Comparison of ENCODE assay signal across 12 cellular contexts in the genomic region with DNA sequence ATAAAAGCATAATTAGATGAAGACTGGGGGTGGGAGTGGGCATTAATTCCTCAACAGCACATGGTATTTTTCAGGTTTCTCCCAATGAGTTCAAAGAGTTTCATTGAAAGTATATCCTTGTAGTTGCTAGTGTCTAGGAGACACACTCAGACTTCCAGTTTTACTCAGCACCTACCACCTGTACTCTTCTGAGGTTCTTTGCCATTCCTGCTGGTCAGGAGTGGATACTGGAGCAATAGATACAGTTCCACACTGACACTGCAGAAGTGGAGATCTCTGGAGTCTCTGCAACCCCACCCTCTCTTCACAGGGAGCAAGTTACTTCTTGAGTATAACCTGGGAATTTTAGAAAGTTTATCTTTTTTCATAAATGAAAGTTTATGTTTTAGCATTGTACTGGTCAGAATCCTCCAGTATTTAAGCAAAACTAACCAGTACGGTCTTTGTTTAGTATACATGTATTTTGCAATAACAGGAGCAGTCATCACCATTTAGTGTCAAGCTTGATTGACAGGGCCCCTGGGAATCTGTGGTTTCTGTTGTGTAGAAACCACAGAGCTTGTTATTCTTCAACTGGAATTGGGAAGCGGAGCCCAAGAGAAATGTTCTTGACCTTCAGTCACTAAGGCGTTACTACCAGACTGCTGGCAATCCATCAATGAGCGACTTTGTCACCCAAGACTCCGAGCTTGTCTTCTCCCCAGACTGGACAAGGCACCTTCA.
DNase-seq lines count a peak whose midpoint lies in the region; ATAC-seq and TF ChIP-seq lines count a peak whose summit lies in the region.
"Had no signal": no experiment of that assay in that cellular context is flagged by ENCODE, and none has a peak within 500 bp of the region (broad histone marks: within the 10 kb centered on the region; RNA-seq: fewer than 3 reads in every experiment).

No MANE protein-coding gene starts in this region.

- peaks cover 13 to 41% (median 24%) of the 10 kb centered on the region in 11 experiments; a peak in 21 of 22 replicates for H3K9me3 ChIP-seq in BLaER1 treated with 17β-estradiol and CSF1 and Interleukin-3, amounts not matched to agents 10 nM and 100 nM (replicated peaks in 1 of 11)
- no peaks in the 10 kb centered on the region for H3K9me3 ChIP-seq in Loucy (ENCODE audit: insufficient read depth, low read depth, low read length)
- H3K9me3 ChIP-seq: right atrium auricular region had no signal

- TF ChIP-seq CTCF in Loucy (conservative IDR thresholded peaks at IDR 0.05; ENCODE audit: low read length): no peak
- no peak for TF ChIP-seq CTCF in lower leg skin (IDR thresholded peaks at IDR 0.05)

- no peaks in the 10 kb centered on the region for H3K79me2 ChIP-seq in Loucy (ENCODE audit: insufficient read depth, low read length)

- WGBS in lower leg skin, 2 donors: 53 to 60% methylated on average over 5 of the region's 5 CpGs

- H3K4me3 Mint-ChIP-seq in activated T-helper 1 cell treated with anti-CD3 and anti-CD28 coated beads, Interleukin-12 subunit alpha, Interleukin-12 subunit beta, Interleukin-2, Interleukin-4 antibody, amounts not matched to agents 30 ng/mL and 10 ng/mL and 1 ng/mL, durations not matched to agents 14 hours and 24 hours and 36 hours: no peak overlapping the region
- H3K4me3 Mint-ChIP-seq in activated naive CD8-positive, alpha-beta T cell treated with anti-CD3 and anti-CD28 coated beads, Interleukin-2, amount 50 U/mL, for 24 hours: no peak overlapping the region

- peaks cover 0 to 46% (median 6%) of the 10 kb centered on the region in 11 experiments; a peak in 8 of 22 replicates for H3K36me3 ChIP-seq in BLaER1 treated with 17β-estradiol and CSF1 and Interleukin-3, amounts not matched to agents 10 nM and 100 nM
- H3K36me3 ChIP-seq in Loucy (ENCODE audit: insufficient read depth, low read length): no peaks in the 10 kb centered on the region
- H3K36me3 ChIP-seq: right atrium auricular region had no signal

- peaks cover 41% of the 10 kb centered on the region for H3K4me1 Mint-ChIP-seq in activated T-helper 1 cell treated with anti-CD3 and anti-CD28 coated beads, Interleukin-12 subunit alpha, Interleukin-12 subunit beta, Interleukin-2, Interleukin-4 antibody, amounts not matched to agents 30 ng/mL and 10 ng/mL and 1 ng/mL, durations not matched to agents 14 hours and 24 hours and 36 hours (ENCODE audit: low read depth)
- peaks cover 20% of the 10 kb centered on the region for H3K4me1 Mint-ChIP-seq in activated naive CD8-positive, alpha-beta T cell treated with anti-CD3 and anti-CD28 coated beads, Interleukin-2, amount 50 U/mL, for 24 hours

- ATAC-seq in activated naive CD8-positive, alpha-beta T cell treated with anti-CD3 and anti-CD28 coated beads, Interleukin-2, amount 50 U/mL, for 24 hours: no peak
- no peak for ATAC-seq in GM21723 (IDR thresholded peaks at IDR 0.05; ENCODE audit: unreplicated experiment)
- ATAC-seq in HG02610 (IDR thresholded peaks at IDR 0.05; ENCODE audit: unreplicated experiment): no peak
- ATAC-seq: SK-N-SH treated with all-trans-retinoic acid at 6 μM for 48 hours had no signal

- peak overlapping the region; percentile 26 for H3K27ac Mint-ChIP-seq in activated T-helper 1 cell treated with anti-CD3 and anti-CD28 coated beads, Interleukin-12 subunit alpha, Interleukin-12 subunit beta, Interleukin-2, Interleukin-4 antibody, amounts not matched to agents 30 ng/mL and 10 ng/mL and 1 ng/mL, durations not matched to agents 14 hours and 24 hours and 36 hours
- no peak overlapping the region for H3K27ac Mint-ChIP-seq in activated naive CD8-positive, alpha-beta T cell treated with anti-CD3 and anti-CD28 coated beads, Interleukin-2, amount 50 U/mL, for 24 hours

- peaks cover 29% of the 10 kb centered on the region for H3K36me3 Mint-ChIP-seq in activated T-helper 1 cell treated with anti-CD3 and anti-CD28 coated beads, Interleukin-12 subunit alpha, Interleukin-12 subunit beta, Interleukin-2, Interleukin-4 antibody, amounts not matched to agents 30 ng/mL and 10 ng/mL and 1 ng/mL, durations not matched to agents 14 hours and 24 hours and 36 hours (ENCODE audit: low read depth)
- H3K36me3 Mint-ChIP-seq in activated naive CD8-positive, alpha-beta T cell treated with anti-CD3 and anti-CD28 coated beads, Interleukin-2, amount 50 U/mL, for 24 hours (ENCODE audit: low read depth): no peaks in the 10 kb centered on the region

- no peak for TF ChIP-seq POLR2A in lower leg skin (IDR thresholded peaks at IDR 0.05)

- H3K27me3 ChIP-seq in BLaER1 treated with 17β-estradiol and CSF1 and Interleukin-3, amounts not matched to agents 10 nM and 100 nM: no peaks in the 10 kb centered on the region
- no peaks in the 10 kb centered on the region for H3K27me3 ChIP-seq in Loucy (ENCODE audit: insufficient read depth, low read length, poor library complexity, severe bottlenecking)
- H3K27me3 ChIP-seq: right atrium auricular region had no signal

- no peak overlapping the region for H2AFZ ChIP-seq in Loucy (ENCODE audit: low read length)

- H3K27me3 Mint-ChIP-seq in activated T-helper 1 cell treated with anti-CD3 and anti-CD28 coated beads, Interleukin-12 subunit alpha, Interleukin-12 subunit beta, Interleukin-2, Interleukin-4 antibody, amounts not matched to agents 30 ng/mL and 10 ng/mL and 1 ng/mL, durations not matched to agents 14 hours and 24 hours and 36 hours (ENCODE audit: insufficient read depth): peaks cover 3% of the 10 kb centered on the region
- no peaks in the 10 kb centered on the region for H3K27me3 Mint-ChIP-seq in activated naive CD8-positive, alpha-beta T cell treated with anti-CD3 and anti-CD28 coated beads, Interleukin-2, amount 50 U/mL, for 24 hours

- peak overlapping the region; percentile 74 to 97 (median 84) for H3K4me2 ChIP-seq in BLaER1 treated with 17β-estradiol and CSF1 and Interleukin-3, amounts not matched to agents 10 nM and 100 nM
- H3K4me2 ChIP-seq in Loucy (ENCODE audit: low read depth, low read length, poor library complexity, severe bottlenecking): peak overlapping the region; percentile 8

- no peak for DNase-seq in activated T-helper 1 cell treated with anti-CD3 and anti-CD28 coated beads, Interleukin-12 subunit alpha, Interleukin-12 subunit beta, Interleukin-2, Interleukin-4 antibody, amounts not matched to agents 30 ng/mL and 10 ng/mL and 1 ng/mL, durations not matched to agents 14 hours and 24 hours and 36 hours (ENCODE audit: low spot score)
- DNase-seq in lower leg skin (ENCODE audit: low spot score in 2 of 2) (peak; percentile 84 to 90), superior temporal gyrus (ENCODE audit: extremely low spot score) (no peak)
- no peak for DNase-seq in activated naive CD8-positive, alpha-beta T cell treated with anti-CD3 and anti-CD28 coated beads, Interleukin-2, amount 50 U/mL, for 24 hours
- DNase-seq: activated CD4-positive, alpha-beta T cell treated with anti-CD3 and anti-CD28 coated beads, Interleukin-2, amount 50 U/mL, for 4 hours; NCI-H1092 had no signal

- H3K9me2 ChIP-seq in Loucy (replicated peaks; ENCODE audit: low read depth, low read length): no peaks in the 10 kb centered on the region

- no peaks in the 10 kb centered on the region for H3F3A ChIP-seq in Loucy (ENCODE audit: low read depth)

- H3K9ac ChIP-seq in BLaER1 treated with 17β-estradiol and CSF1 and Interleukin-3, amounts not matched to agents 10 nM and 100 nM: peak overlapping the region; percentile 38 to 81 (median 76); a peak in 20 of 22 replicates
- H3K9ac ChIP-seq in Loucy (ENCODE audit: low read depth, low read length, poor library complexity, severe bottlenecking): no peak overlapping the region

- H3K9me3 Mint-ChIP-seq in activated T-helper 1 cell treated with anti-CD3 and anti-CD28 coated beads, Interleukin-12 subunit alpha, Interleukin-12 subunit beta, Interleukin-2, Interleukin-4 antibody, amounts not matched to agents 30 ng/mL and 10 ng/mL and 1 ng/mL, durations not matched to agents 14 hours and 24 hours and 36 hours: peaks cover 22% of the 10 kb centered on the region
- H3K9me3 Mint-ChIP-seq in activated naive CD8-positive, alpha-beta T cell treated with anti-CD3 and anti-CD28 coated beads, Interleukin-2, amount 50 U/mL, for 24 hours: no peaks in the 10 kb centered on the region

- H4K20me1 ChIP-seq in BLaER1 treated with 17β-estradiol and CSF1 and Interleukin-3, amounts not matched to agents 10 nM and 100 nM: no peaks in the 10 kb centered on the region
- H4K20me1 ChIP-seq in Loucy (ENCODE audit: insufficient read depth, low read length, poor library complexity, severe bottlenecking): no peaks in the 10 kb centered on the region

- H3K27ac ChIP-seq in BLaER1 treated with 17β-estradiol and CSF1 and Interleukin-3, amounts not matched to agents 10 nM and 100 nM: peak overlapping the region; percentile 72 to 95 (median 89); a peak in 20 of 22 replicates
- H3K27ac ChIP-seq: right atrium auricular region had no signal

- intact Hi-C loops in activated T-helper 1 cell treated with anti-CD3 and anti-CD28 coated beads, Interleukin-12 subunit alpha, Interleukin-12 subunit beta, Interleukin-2, Interleukin-4 antibody, amounts not matched to agents 30 ng/mL and 10 ng/mL and 1 ng/mL, durations not matched to agents 14 hours and 24 hours and 36 hours (cut with micrococcal nuclease): no loop called here
- intact Hi-C loops in lower leg skin (cut with DNase I; ENCODE audit: low total_unique reads): loop anchor here (10.0 kb wide), 1 partner anchor 144 kb away; the partner anchor contains the start of gene ZDHHC14

- peaks cover 84 to 92% (median 89%) of the 10 kb centered on the region in 10 experiments for H3K4me1 ChIP-seq in BLaER1 treated with 17β-estradiol and CSF1 and Interleukin-3, amounts not matched to agents 10 nM and 100 nM
- H3K4me1 ChIP-seq in Loucy (ENCODE audit: insufficient read depth, low read length, poor library complexity, severe bottlenecking): peaks cover 16% of the 10 kb centered on the region

- H3K4me3 ChIP-seq in BLaER1 treated with 17β-estradiol and CSF1 and Interleukin-3, amounts not matched to agents 10 nM and 100 nM: peak overlapping the region in 6 of 10 experiments; percentile 23 to 46 (median 28); a peak in 8 of 20 replicates
- no peak overlapping the region for H3K4me3 ChIP-seq in Loucy (ENCODE audit: low read length, poor library complexity, severe bottlenecking)
- no peak overlapping the region for H3K4me3 ChIP-seq in lower leg skin (ENCODE audit: low read depth, poor library complexity, severe bottlenecking)
- H3K4me3 ChIP-seq: right atrium auricular region had no signal

Comparison
In these comparisons a context has a peak if more than half of its experiments do, and no peak if none do; other contexts are left out.
1. H3K4me3 ChIP-seq: peak in BLaER1 treated with 17β-estradiol and CSF1 and Interleukin-3, amounts not matched to agents 10 nM and 100 nM (6 of 10); none in Loucy (single experiment) and lower leg skin (single experiment).
2. DNase-seq: peak in lower leg skin (2 of 2); none in activated T-helper 1 cell treated with anti-CD3 and anti-CD28 coated beads, Interleukin-12 subunit alpha, Interleukin-12 subunit beta, Interleukin-2, Interleukin-4 antibody, amounts not matched to agents 30 ng/mL and 10 ng/mL and 1 ng/mL, durations not matched to agents 14 hours and 24 hours and 36 hours (single experiment), activated naive CD8-positive, alpha-beta T cell treated with anti-CD3 and anti-CD28 coated beads, Interleukin-2, amount 50 U/mL, for 24 hours (single experiment) and superior temporal gyrus (single experiment).